In the genomic region with DNA sequence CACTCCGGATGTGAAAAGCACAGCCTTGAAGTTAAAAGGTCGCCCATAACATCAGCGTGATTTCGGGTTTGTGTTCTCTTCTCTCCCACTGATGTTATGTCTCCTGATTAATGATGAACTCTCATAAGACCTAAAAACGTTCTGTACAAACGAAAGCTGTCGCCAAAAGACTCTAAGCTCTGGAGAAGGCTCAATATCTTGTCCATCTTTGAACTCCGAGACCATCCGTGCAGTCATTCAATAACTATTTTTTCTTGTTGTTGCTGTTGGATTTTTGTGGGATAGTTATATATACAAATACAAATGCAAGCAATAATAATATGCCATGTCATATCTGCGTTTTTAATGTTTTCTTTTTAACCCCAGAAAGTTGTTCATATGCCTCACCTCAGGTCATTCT, we compare ENCODE assay signal across 10 cellular contexts.
DNase-seq lines count a peak whose midpoint lies in the region; ATAC-seq, FAIRE-seq and TF ChIP-seq lines count a peak whose summit lies in the region.
"Had no signal": no experiment of that assay in that cellular context is flagged by ENCODE, and none has a peak within 500 bp of the region (broad histone marks: within the 10 kb centered on the region; RNA-seq: fewer than 3 reads in every experiment).

No MANE protein-coding gene starts in this region.

- H3K27me3 ChIP-seq in astrocyte (ENCODE audit: insufficient read depth, low read length) (no peaks in the 10 kb centered on the region), iPS-15b (ENCODE audit: control insufficient read depth, insufficient read depth, low read length) (peaks cover 3% of the 10 kb centered on the region), skeletal muscle satellite cell (ENCODE audit: control insufficient read depth, insufficient read depth, low read length) (no peaks in the 10 kb centered on the region)

- no peak for TF ChIP-seq CTCF in astrocyte (IDR thresholded peaks at IDR 0.05; ENCODE audit: insufficient read depth, low read depth, low read length)

- FAIRE-seq in astrocyte (lab: Jason Lieb, UNC) = peak; percentile 55

- H3K27me3 Mint-ChIP-seq in astrocyte (ENCODE audit: low read depth, unreplicated experiment) = no peaks in the 10 kb centered on the region
- H3K27me3 Mint-ChIP-seq in activated CD4-positive, alpha-beta T cell treated with anti-CD3 and anti-CD28 coated beads for 36 hours = peaks cover 4% of the 10 kb centered on the region

- H3K27ac Mint-ChIP-seq in astrocyte (ENCODE audit: unreplicated experiment) = no peak overlapping the region
- H3K27ac Mint-ChIP-seq in activated CD4-positive, alpha-beta T cell treated with anti-CD3 and anti-CD28 coated beads for 36 hours = no peak overlapping the region

- intact Hi-C loops in activated CD4-positive, alpha-beta T cell treated with anti-CD3 and anti-CD28 coated beads for 36 hours (cut with DNase I, micrococcal nuclease) = no loop called here

- H3K4me2 ChIP-seq in astrocyte (ENCODE audit: low read length) (peak overlapping the region; percentile 75), skeletal muscle satellite cell (ENCODE audit: low read length) (peak overlapping the region; percentile 77)

- no peaks in the 10 kb centered on the region for H3K79me2 ChIP-seq in astrocyte (ENCODE audit: insufficient read depth, low read length)

- peak overlapping the region; percentile 72 for H2AFZ ChIP-seq in astrocyte (ENCODE audit: low read depth, low read length)

- H3K9ac ChIP-seq in astrocyte (ENCODE audit: low read length) (peak overlapping the region; percentile 80), iPS-15b (ENCODE audit: low read depth, low read length) (no peak overlapping the region), skeletal muscle satellite cell (ENCODE audit: low read depth, low read length) (peak overlapping the region; percentile 53)

- H3K4me1 Mint-ChIP-seq in astrocyte (ENCODE audit: low read depth, unreplicated experiment) = peaks cover 18% of the 10 kb centered on the region
- H3K4me1 Mint-ChIP-seq in activated CD4-positive, alpha-beta T cell treated with anti-CD3 and anti-CD28 coated beads for 36 hours = no peaks in the 10 kb centered on the region
- H3K4me1 Mint-ChIP-seq: stimulated activated naive CD8-positive, alpha-beta T cell treated with anti-CD3 and anti-CD28 coated beads, Interleukin-15, amount 100 ng/mL, for 72 hours had no signal

- no peak for DNase-seq in astrocyte (ENCODE audit: low read depth)
- no peak for DNase-seq in hypothalamus (lab: John Stamatoyannopoulos, UW)
- no peak for DNase-seq in NCI-H510A treated with DMSO at 0.1 percent for 48 hours (lab: John Stamatoyannopoulos, UW)
- no peak for DNase-seq in activated CD4-positive, alpha-beta T cell treated with anti-CD3 and anti-CD28 coated beads for 36 hours
- no peak for DNase-seq in stimulated activated CD4-positive, alpha-beta T cell treated with anti-CD3 and anti-CD28 coated beads, Interleukin-4, amount 100 ng/mL, for 1 hour
- DNase-seq: activated T-cell treated with anti-CD3 and anti-CD28 coated beads, Interleukin-2, amount 50 U/mL, for 48 hours; stimulated activated naive CD8-positive, alpha-beta T cell treated with anti-CD3 and anti-CD28 coated beads, Interleukin-15, amount 100 ng/mL, for 72 hours had no signal

- no peak for TF ChIP-seq POLR2A in GM18505 (IDR thresholded peaks at IDR 0.05; ENCODE audit: borderline replicate concordance, extremely low read depth, insufficient read depth, insufficient read length)

- POLR2A ChIA-PET in activated CD4-positive, alpha-beta T cell treated with anti-CD3 and anti-CD28 coated beads for 36 hours (lab: Charles Lee) = no interaction called here

- no peak overlapping the region for H3K4me3 Mint-ChIP-seq in astrocyte (ENCODE audit: unreplicated experiment)
- H3K4me3 Mint-ChIP-seq in activated CD4-positive, alpha-beta T cell treated with anti-CD3 and anti-CD28 coated beads for 36 hours = no peak overlapping the region
- H3K4me3 Mint-ChIP-seq: stimulated activated naive CD8-positive, alpha-beta T cell treated with anti-CD3 and anti-CD28 coated beads, Interleukin-15, amount 100 ng/mL, for 72 hours had no signal

- peak; percentile 14 for ATAC-seq in GM18505 (IDR thresholded peaks at IDR 0.05; ENCODE audit: unreplicated experiment)
- ATAC-seq in activated CD4-positive, alpha-beta T cell treated with anti-CD3 and anti-CD28 coated beads for 36 hours = no peak
- ATAC-seq: stimulated activated naive CD8-positive, alpha-beta T cell treated with anti-CD3 and anti-CD28 coated beads, Interleukin-15, amount 100 ng/mL, for 72 hours had no signal

- H3K9me3 ChIP-seq in astrocyte (ENCODE audit: insufficient read depth, low read depth, low read length) = no peaks in the 10 kb centered on the region
- H3K9me3 ChIP-seq in iPS-15b (ENCODE audit: control insufficient read depth, insufficient read depth, low read length) = no peaks in the 10 kb centered on the region
- no peaks in the 10 kb centered on the region for H3K9me3 ChIP-seq in skeletal muscle satellite cell (replicated peaks; ENCODE audit: low read length)

- H3K4me3 ChIP-seq in astrocyte (ENCODE audit: insufficient read depth, low read depth, low read length) (peak overlapping the region; percentile 16), iPS-15b (ENCODE audit: low read depth, low read length) (peak overlapping the region; percentile 41), skeletal muscle satellite cell (ENCODE audit: low read length) (peak overlapping the region; percentile 55)

- peak overlapping the region; percentile 96 for H3K27ac ChIP-seq in astrocyte (ENCODE audit: low read depth, low read length)

- H3K9me3 Mint-ChIP-seq in astrocyte (ENCODE audit: unreplicated experiment) = no peaks in the 10 kb centered on the region
- no peaks in the 10 kb centered on the region for H3K9me3 Mint-ChIP-seq in activated CD4-positive, alpha-beta T cell treated with anti-CD3 and anti-CD28 coated beads for 36 hours (ENCODE audit: low read depth)
- H3K9me3 Mint-ChIP-seq: stimulated activated naive CD8-positive, alpha-beta T cell treated with anti-CD3 and anti-CD28 coated beads, Interleukin-15, amount 100 ng/mL, for 72 hours had no signal

- no peaks in the 10 kb centered on the region for H4K20me1 ChIP-seq in astrocyte (ENCODE audit: insufficient read depth, low read length)

- H3K4me1 ChIP-seq in astrocyte (ENCODE audit: insufficient read depth, low read length) = peaks cover 25% of the 10 kb centered on the region
- H3K4me1 ChIP-seq in iPS-15b (ENCODE audit: control insufficient read depth, insufficient read depth, low read length) = peaks cover 12% of the 10 kb centered on the region
- H3K4me1 ChIP-seq in skeletal muscle satellite cell (ENCODE audit: control insufficient read depth, insufficient read depth, low read length) = peaks cover 32% of the 10 kb centered on the region

- CTCF ChIA-PET in activated CD4-positive, alpha-beta T cell treated with anti-CD3 and anti-CD28 coated beads for 36 hours (lab: Charles Lee) = no interaction called here

- no peaks in the 10 kb centered on the region for H3K36me3 Mint-ChIP-seq in astrocyte (ENCODE audit: low read depth, unreplicated experiment)
- H3K36me3 Mint-ChIP-seq in activated CD4-positive, alpha-beta T cell treated with anti-CD3 and anti-CD28 coated beads for 36 hours (ENCODE audit: low read depth) = no peaks in the 10 kb centered on the region

- H3K36me3 ChIP-seq in astrocyte (ENCODE audit: insufficient read depth, low read length) (no peaks in the 10 kb centered on the region), iPS-15b (ENCODE audit: control insufficient read depth, insufficient read depth, low read length) (no peaks in the 10 kb centered on the region), skeletal muscle satellite cell (ENCODE audit: insufficient read depth, low read length) (no peaks in the 10 kb centered on the region)
